ENCODE assay signal across 1 cellular context in the genomic region with DNA sequence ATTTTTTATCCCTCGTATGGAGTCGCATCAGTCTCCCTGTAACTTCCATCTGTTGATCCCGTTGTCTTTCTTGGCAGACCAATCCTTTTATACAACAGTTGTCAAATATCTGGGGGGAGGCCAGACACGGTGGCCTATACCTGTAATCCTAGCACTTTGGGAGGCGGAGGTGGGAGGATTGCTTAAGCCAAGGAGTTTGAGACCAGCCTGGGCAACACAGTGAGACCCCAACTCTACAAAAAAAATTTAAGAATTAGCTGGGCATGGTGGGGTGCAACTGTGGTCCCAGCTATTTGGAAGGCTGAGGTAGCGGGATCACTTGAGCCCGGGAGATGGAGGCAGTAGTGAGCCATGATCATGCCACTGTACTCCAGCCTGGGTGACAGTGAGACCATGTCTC.
TF ChIP-seq lines count a peak whose summit lies in the region.

No MANE protein-coding gene starts in this region.

TF ChIP-seq in GM23338, 12 proteins besides CTCF, POLR2A, EP300 and RAD21 (continued from another document):
- TF ChIP-seq NANOG (IDR thresholded peaks at IDR 0.05; ENCODE audit: borderline replicate concordance), result no peak
- TF ChIP-seq CREB1 (CRISPR knock-in tag; IDR thresholded peaks at IDR 0.05; ENCODE audit: low read depth), result no peak
- TF ChIP-seq STAT1 (IDR thresholded peaks at IDR 0.05; ENCODE audit: unreplicated experiment), result no peak
- TF ChIP-seq JUNB (IDR thresholded peaks at IDR 0.05; ENCODE audit: unreplicated experiment), result no peak
- no peak for TF ChIP-seq ZNF114 (CRISPR knock-in tag; IDR thresholded peaks at IDR 0.05)
- TF ChIP-seq, protein P1, sequence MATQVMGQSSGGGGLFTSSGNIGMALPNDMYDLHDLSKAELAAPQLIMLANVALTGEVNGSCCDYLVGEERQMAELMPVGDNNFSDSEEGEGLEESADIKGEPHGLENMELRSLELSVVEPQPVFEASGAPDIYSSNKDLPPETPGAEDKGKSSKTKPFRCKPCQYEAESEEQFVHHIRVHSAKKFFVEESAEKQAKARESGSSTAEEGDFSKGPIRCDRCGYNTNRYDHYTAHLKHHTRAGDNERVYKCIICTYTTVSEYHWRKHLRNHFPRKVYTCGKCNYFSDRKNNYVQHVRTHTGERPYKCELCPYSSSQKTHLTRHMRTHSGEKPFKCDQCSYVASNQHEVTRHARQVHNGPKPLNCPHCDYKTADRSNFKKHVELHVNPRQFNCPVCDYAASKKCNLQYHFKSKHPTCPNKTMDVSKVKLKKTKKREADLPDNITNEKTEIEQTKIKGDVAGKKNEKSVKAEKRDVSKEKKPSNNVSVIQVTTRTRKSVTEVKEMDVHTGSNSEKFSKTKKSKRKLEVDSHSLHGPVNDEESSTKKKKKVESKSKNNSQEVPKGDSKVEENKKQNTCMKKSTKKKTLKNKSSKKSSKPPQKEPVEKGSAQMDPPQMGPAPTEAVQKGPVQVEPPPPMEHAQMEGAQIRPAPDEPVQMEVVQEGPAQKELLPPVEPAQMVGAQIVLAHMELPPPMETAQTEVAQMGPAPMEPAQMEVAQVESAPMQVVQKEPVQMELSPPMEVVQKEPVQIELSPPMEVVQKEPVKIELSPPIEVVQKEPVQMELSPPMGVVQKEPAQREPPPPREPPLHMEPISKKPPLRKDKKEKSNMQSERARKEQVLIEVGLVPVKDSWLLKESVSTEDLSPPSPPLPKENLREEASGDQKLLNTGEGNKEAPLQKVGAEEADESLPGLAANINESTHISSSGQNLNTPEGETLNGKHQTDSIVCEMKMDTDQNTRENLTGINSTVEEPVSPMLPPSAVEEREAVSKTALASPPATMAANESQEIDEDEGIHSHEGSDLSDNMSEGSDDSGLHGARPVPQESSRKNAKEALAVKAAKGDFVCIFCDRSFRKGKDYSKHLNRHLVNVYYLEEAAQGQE (IDR thresholded peaks at IDR 0.05; ENCODE audit: unreplicated experiment), result no peak
